Comparison of ENCODE assay signal across 9 cellular contexts in genomic region chr3:36943601-36944000, GRCh38.
DNase-seq lines count a peak whose midpoint lies in the region; ATAC-seq and TF ChIP-seq lines count a peak whose summit lies in the region.
"Had no signal": no experiment of that assay in that cellular context is flagged by ENCODE, and none has a peak within 500 bp of the region (broad histone marks: within the 10 kb centered on the region; RNA-seq: fewer than 3 reads in every experiment).

No MANE protein-coding gene starts in this region.

- no peak for TF ChIP-seq CTCF in HFF-Myc (IDR thresholded peaks at IDR 0.05; ENCODE audit: low read depth, low read length, missing control alignments)

- ATAC-seq in central memory CD8-positive, alpha-beta T cell (replicated peaks; ENCODE audit: extremely low read depth, poor library complexity, severe bottlenecking): no peak
- ATAC-seq in GM18519 (IDR thresholded peaks at IDR 0.05; ENCODE audit: low FRiP score, unreplicated experiment) (no peak), GM18909 (IDR thresholded peaks at IDR 0.05; ENCODE audit: poor library complexity, unreplicated experiment) (no peak), GM19351 (IDR thresholded peaks at IDR 0.05; ENCODE audit: unreplicated experiment) (no peak)

- peaks cover 5% of the 10 kb centered on the region for H3K9me3 Mint-ChIP-seq in central memory CD8-positive, alpha-beta T cell

- peak overlapping the region; percentile 46 for H3K27ac Mint-ChIP-seq in central memory CD8-positive, alpha-beta T cell (ENCODE audit: low read depth)

- H3K27me3 ChIP-seq in ACC112 (ENCODE audit: insufficient read depth, low read length): no peaks in the 10 kb centered on the region
- H3K27me3 ChIP-seq in muscle layer of duodenum (ENCODE audit: low read depth, low read length): no peaks in the 10 kb centered on the region

- H3K9me3 ChIP-seq in muscle layer of duodenum (ENCODE audit: control insufficient read depth in 1 of 2, low read length in 2 of 2): peaks cover 0 to 6% of the 10 kb centered on the region in 2 donors

- H3K4me1 Mint-ChIP-seq in central memory CD8-positive, alpha-beta T cell: peaks cover 22% of the 10 kb centered on the region

- H3K27me3 Mint-ChIP-seq in central memory CD8-positive, alpha-beta T cell: no peaks in the 10 kb centered on the region

- H3K79me2 ChIP-seq in ACC112 (ENCODE audit: control insufficient read depth, insufficient read depth, low read length, unreplicated experiment): peaks cover 6% of the 10 kb centered on the region

- peak overlapping the region; percentile 45 for H2AFZ ChIP-seq in ACC112 (ENCODE audit: low read length, unreplicated experiment)

- peak overlapping the region; percentile 83 for H3K4me3 ChIP-seq in ACC112 (ENCODE audit: low read depth, low read length)
- H3K4me3 ChIP-seq in HFF-Myc (replicated peaks; ENCODE audit: low read depth, low read length): peak overlapping the region; percentile 59
- H3K4me3 ChIP-seq in muscle layer of duodenum (ENCODE audit: low read depth in 1 of 2, low read length in 2 of 2): peak overlapping the region; percentile 74 to 86

- peaks cover 3% of the 10 kb centered on the region for H3K36me3 Mint-ChIP-seq in central memory CD8-positive, alpha-beta T cell (ENCODE audit: insufficient read depth)

- H3K27ac ChIP-seq in ACC112 (ENCODE audit: low read depth, low read length) (no peak overlapping the region; the same call in 1 of the 2 replicates), muscle layer of duodenum (ENCODE audit: low read length) (peak overlapping the region; percentile 45)

- peak overlapping the region; percentile 75 for H3K4me3 Mint-ChIP-seq in central memory CD8-positive, alpha-beta T cell

- no peak for DNase-seq in HFF-Myc (ENCODE audit: extremely low read depth, low read depth)
- DNase-seq in central memory CD8-positive, alpha-beta T cell (ENCODE audit: low spot score in 2 of 2): no peak
- DNase-seq in T-helper 9 cell: no peak
- DNase-seq: NCI-H524 treated with DMSO at 0.1 percent for 48 hours had no signal

- peaks cover 17% of the 10 kb centered on the region for H3K4me1 ChIP-seq in ACC112 (ENCODE audit: control insufficient read depth, insufficient read depth, low read length, unreplicated experiment)
- H3K4me1 ChIP-seq in muscle layer of duodenum (ENCODE audit: control insufficient read depth in 1 of 2, insufficient read depth in 2 of 2, low read length in 2 of 2): peaks cover 5 to 9% of the 10 kb centered on the region in 2 donors

- H3K36me3 ChIP-seq in ACC112 (ENCODE audit: insufficient read depth, low read length) (no peaks in the 10 kb centered on the region), muscle layer of duodenum (ENCODE audit: control insufficient read depth in 1 of 2, insufficient read depth in 2 of 2, low read length in 2 of 2) (no peaks in the 10 kb centered on the region)
